In the genomic region with DNA sequence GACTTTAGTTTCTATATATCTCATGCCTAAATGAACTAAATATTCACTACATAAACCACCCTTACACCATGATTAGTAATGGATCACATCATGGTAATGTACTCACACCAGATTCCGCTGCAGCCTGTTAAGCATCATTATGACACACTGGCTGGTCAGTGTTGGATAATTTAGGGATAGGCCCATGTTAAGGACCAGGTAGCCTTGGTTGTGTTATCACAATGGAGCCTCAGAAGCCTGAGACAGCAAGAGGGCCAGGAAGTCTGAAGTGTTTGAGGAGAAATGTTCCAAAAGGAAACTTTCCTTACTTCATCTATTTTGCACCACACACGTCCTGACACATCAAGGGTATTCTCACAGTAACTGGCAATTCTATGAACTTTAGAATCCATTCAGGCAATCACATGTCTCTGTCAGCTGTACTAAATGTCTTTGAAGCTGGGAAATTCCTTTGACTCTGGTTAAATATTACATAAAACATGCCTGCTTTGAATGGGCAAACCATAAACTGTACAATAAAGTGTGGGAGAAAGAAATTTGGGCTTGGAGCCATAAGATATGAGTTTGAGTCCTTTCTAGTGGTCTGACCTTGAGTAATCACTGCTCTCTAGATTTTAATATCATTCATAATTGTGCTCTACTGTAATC, we compare ENCODE assay signal across 13 cellular contexts.
A peak's percentile ranks its signal among the peaks of the same experiment; 100 is the strongest.
DNase-seq lines count a peak whose midpoint lies in the region; ATAC-seq and TF ChIP-seq lines count a peak whose summit lies in the region.
"Had no signal": no experiment of that assay in that cellular context is flagged by ENCODE, and none has a peak within 500 bp of the region (broad histone marks: within the 10 kb centered on the region; RNA-seq: fewer than 3 reads in every experiment).

No MANE protein-coding gene starts in this region.

- H3K4ac ChIP-seq in mesenchymal stem cell (ENCODE audit: low read depth in 1 of 2, low read length in 2 of 2) = no peak overlapping the region

- H3K4me3 ChIP-seq in CD8-positive, alpha-beta T cell (ENCODE audit: low read depth, low read length) = no peak overlapping the region
- H3K4me3 ChIP-seq in epithelial cell of esophagus (ENCODE audit: low read length) (no peak overlapping the region), mesenchymal stem cell (ENCODE audit: insufficient read depth in 1 of 2, low read depth in 1 of 2, low read length in 2 of 2) (no peak overlapping the region), dorsolateral prefrontal cortex (no peak overlapping the region)
- H3K4me3 ChIP-seq: esophagus muscularis mucosa had no signal

- CTCF ChIA-PET in CD8-positive, alpha-beta T cell (lab: Charles Lee) = no interaction called here

- no peak for ATAC-seq in CD8-positive, alpha-beta T cell
- ATAC-seq in HG02981 (IDR thresholded peaks at IDR 0.05; ENCODE audit: unreplicated experiment) = peak; percentile 56
- no peak for ATAC-seq in sciatic nerve
- ATAC-seq in GM21390 (IDR thresholded peaks at IDR 0.05; ENCODE audit: unreplicated experiment) = no peak

- H3K9me3 ChIP-seq in CD8-positive, alpha-beta T cell (ENCODE audit: low read length) = no peaks in the 10 kb centered on the region
- no peaks in the 10 kb centered on the region for H3K9me3 ChIP-seq in mesenchymal stem cell (ENCODE audit: control insufficient read depth, low read length)
- H3K9me3 ChIP-seq: BE2C, esophagus muscularis mucosa had no signal

- no peak overlapping the region for H3K14ac ChIP-seq in mesenchymal stem cell (ENCODE audit: low read length in 2 of 2)

- H3K4me3 Mint-ChIP-seq in CD8-positive, alpha-beta T cell = peak overlapping the region; percentile 4
- H3K4me3 Mint-ChIP-seq: IgD-negative memory B cell had no signal

- no peaks in the 10 kb centered on the region for H3K36me3 ChIP-seq in CD8-positive, alpha-beta T cell (ENCODE audit: insufficient read depth, low read length)
- H3K36me3 ChIP-seq in mesenchymal stem cell (ENCODE audit: control insufficient read depth in 1 of 2, insufficient read depth in 2 of 2, low read depth in 1 of 2, low read length in 2 of 2) = no peaks in the 10 kb centered on the region
- H3K36me3 ChIP-seq: BE2C, esophagus muscularis mucosa had no signal

- no peak overlapping the region for H2AK5ac ChIP-seq in mesenchymal stem cell (ENCODE audit: low read length, severe bottlenecking)

- H2BK120ac ChIP-seq in mesenchymal stem cell (ENCODE audit: low read depth, low read length) = no peak overlapping the region

- no peak for DNase-seq in CD8-positive, alpha-beta T cell
- peak; percentile 21 for DNase-seq in epithelial cell of esophagus (ENCODE audit: low read depth)
- no peak for DNase-seq in mesenchymal stem cell
- DNase-seq in sciatic nerve (ENCODE audit: low spot score) = no peak
- DNase-seq in dorsolateral prefrontal cortex = no peak
- DNase-seq in NCI-H446 treated with DMSO at 0.1 percent for 48 hours (lab: John Stamatoyannopoulos, UW) = no peak
- DNase-seq: BE2C, NCI-H146 had no signal

- H3K4me1 Mint-ChIP-seq in CD8-positive, alpha-beta T cell (ENCODE audit: low read depth) = peaks cover 19% of the 10 kb centered on the region

- no peak overlapping the region for H4K91ac ChIP-seq in mesenchymal stem cell (ENCODE audit: low read length)

- H3K36me3 Mint-ChIP-seq in CD8-positive, alpha-beta T cell = no peaks in the 10 kb centered on the region
- H3K36me3 Mint-ChIP-seq: IgD-negative memory B cell had no signal

- intact Hi-C loops in CD8-positive, alpha-beta T cell (cut with DNase I, micrococcal nuclease) = no loop called here
- intact Hi-C loops in sciatic nerve (cut with DNase I) = no loop called here
- intact Hi-C loops in dorsolateral prefrontal cortex (cut with DNase I) = no loop called here

- no peak for TF ChIP-seq CTCF in CD8-positive, alpha-beta T cell (IDR thresholded peaks at IDR 0.05)
- no peak for TF ChIP-seq CTCF in epithelial cell of esophagus (IDR thresholded peaks at IDR 0.05; ENCODE audit: insufficient read depth, low read depth, low read length, missing control alignments)
- no peak for TF ChIP-seq CTCF in dorsolateral prefrontal cortex (IDR thresholded peaks at IDR 0.05 in 54 of 56, conservative IDR thresholded peaks at IDR 0.05 in 2 of 56; ENCODE audit: low read depth in 1 of 56, partially characterized antibody in 56 of 56)

- no peak overlapping the region for H2AFZ ChIP-seq in mesenchymal stem cell (ENCODE audit: low read depth, low read length)

- H3K27ac ChIP-seq in CD8-positive, alpha-beta T cell (ENCODE audit: low read depth, low read length) = no peak overlapping the region
- H3K27ac ChIP-seq in mesenchymal stem cell (ENCODE audit: low read length, poor library complexity, severe bottlenecking) (peak overlapping the region; percentile 60), dorsolateral prefrontal cortex (no peak overlapping the region)
- H3K27ac ChIP-seq: esophagus muscularis mucosa had no signal

- peaks cover 14% of the 10 kb centered on the region for H3K4me1 ChIP-seq in CD8-positive, alpha-beta T cell (ENCODE audit: insufficient read depth, low read length)
- peaks cover 3% of the 10 kb centered on the region for H3K4me1 ChIP-seq in mesenchymal stem cell (ENCODE audit: control insufficient read depth, insufficient read depth, low read depth, low read length)

- H2BK12ac ChIP-seq in mesenchymal stem cell (ENCODE audit: low read length in 2 of 2) = no peak overlapping the region

- no peak overlapping the region for H2BK15ac ChIP-seq in mesenchymal stem cell (ENCODE audit: low read depth, poor library complexity, severe bottlenecking)

- H4K8ac ChIP-seq in mesenchymal stem cell (ENCODE audit: low read length) = no peak overlapping the region

- H3K9ac ChIP-seq in mesenchymal stem cell (ENCODE audit: low read length) = no peak overlapping the region

- 91% methylated on average over 2 of the region's 2 CpGs for WGBS in mesenchymal stem cell

- H3K27me3 ChIP-seq in CD8-positive, alpha-beta T cell (ENCODE audit: insufficient read depth, low read length) = no peaks in the 10 kb centered on the region
- no peaks in the 10 kb centered on the region for H3K27me3 ChIP-seq in mesenchymal stem cell (ENCODE audit: control insufficient read depth in 1 of 2, insufficient read depth in 1 of 2, low read length in 2 of 2)
- H3K27me3 ChIP-seq in dorsolateral prefrontal cortex = no peaks in the 10 kb centered on the region
- H3K27me3 ChIP-seq: BE2C, esophagus muscularis mucosa had no signal

- H2BK5ac ChIP-seq in mesenchymal stem cell (ENCODE audit: low read depth, low read length, poor library complexity, severe bottlenecking) = no peak overlapping the region

- no peaks in the 10 kb centered on the region for H3K27me3 Mint-ChIP-seq in CD8-positive, alpha-beta T cell (ENCODE audit: low read depth)

- peak overlapping the region; percentile 75 for H3K27ac Mint-ChIP-seq in CD8-positive, alpha-beta T cell
- H3K27ac Mint-ChIP-seq: IgD-negative memory B cell, progenitor cell of endocrine pancreas had no signal

- H3K9me3 Mint-ChIP-seq in CD8-positive, alpha-beta T cell = no peaks in the 10 kb centered on the region
- H3K9me3 Mint-ChIP-seq: IgD-negative memory B cell had no signal

- H3K18ac ChIP-seq in mesenchymal stem cell (ENCODE audit: low read depth in 1 of 2, low read length in 2 of 2) = no peak overlapping the region

- POLR2A ChIA-PET in CD8-positive, alpha-beta T cell (lab: Charles Lee) = no interaction called here

- H3K4me2 ChIP-seq in mesenchymal stem cell (ENCODE audit: low read length, poor library complexity, severe bottlenecking) = no peak overlapping the region

- H3K23ac ChIP-seq in mesenchymal stem cell (ENCODE audit: low read length in 2 of 2) = no peak overlapping the region

- H3K79me1 ChIP-seq in mesenchymal stem cell (replicated peaks; ENCODE audit: low read length, poor library complexity, severe bottlenecking) = no peaks in the 10 kb centered on the region
